2 cellular contexts compared by ENCODE assay signal in the genomic region with DNA sequence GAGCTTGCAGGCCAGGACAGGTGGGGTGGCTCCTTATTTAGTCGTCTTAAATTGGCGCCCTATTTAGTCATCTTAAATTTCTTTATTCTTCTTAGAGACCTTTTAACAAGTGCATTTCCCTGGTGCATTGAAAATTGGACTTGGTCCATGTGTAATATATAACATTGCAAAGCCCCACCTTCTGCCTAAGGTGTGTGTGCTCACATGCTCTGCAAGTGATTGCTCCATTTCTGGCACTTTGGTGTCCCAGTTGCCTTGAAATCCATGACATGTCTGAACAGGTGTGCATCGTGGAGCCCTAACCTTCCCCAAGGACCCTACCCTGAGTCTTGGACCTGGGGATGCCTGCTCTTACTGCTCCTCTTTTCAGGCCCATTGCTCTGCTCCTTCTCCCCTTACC. TPM values are rescaled to one million over a fixed set of nuclear protein-coding genes. Genes with fewer than 3 reads are reported as not detected.
"Had no signal": no experiment of that assay in that cellular context is flagged by ENCODE, and none has a peak within 500 bp of the region (broad histone marks: within the 10 kb centered on the region; RNA-seq: fewer than 3 reads in every experiment).

No MANE protein-coding gene starts in this region.

RNA-seq across cellular contexts. Expression of gene PAX8, which starts 35.5 kb away (rescaled TPM):
- total RNA-seq: hepatocyte, temporal lobe had no signal
